ENCODE assay signal across 10 cellular contexts in the genomic region with DNA sequence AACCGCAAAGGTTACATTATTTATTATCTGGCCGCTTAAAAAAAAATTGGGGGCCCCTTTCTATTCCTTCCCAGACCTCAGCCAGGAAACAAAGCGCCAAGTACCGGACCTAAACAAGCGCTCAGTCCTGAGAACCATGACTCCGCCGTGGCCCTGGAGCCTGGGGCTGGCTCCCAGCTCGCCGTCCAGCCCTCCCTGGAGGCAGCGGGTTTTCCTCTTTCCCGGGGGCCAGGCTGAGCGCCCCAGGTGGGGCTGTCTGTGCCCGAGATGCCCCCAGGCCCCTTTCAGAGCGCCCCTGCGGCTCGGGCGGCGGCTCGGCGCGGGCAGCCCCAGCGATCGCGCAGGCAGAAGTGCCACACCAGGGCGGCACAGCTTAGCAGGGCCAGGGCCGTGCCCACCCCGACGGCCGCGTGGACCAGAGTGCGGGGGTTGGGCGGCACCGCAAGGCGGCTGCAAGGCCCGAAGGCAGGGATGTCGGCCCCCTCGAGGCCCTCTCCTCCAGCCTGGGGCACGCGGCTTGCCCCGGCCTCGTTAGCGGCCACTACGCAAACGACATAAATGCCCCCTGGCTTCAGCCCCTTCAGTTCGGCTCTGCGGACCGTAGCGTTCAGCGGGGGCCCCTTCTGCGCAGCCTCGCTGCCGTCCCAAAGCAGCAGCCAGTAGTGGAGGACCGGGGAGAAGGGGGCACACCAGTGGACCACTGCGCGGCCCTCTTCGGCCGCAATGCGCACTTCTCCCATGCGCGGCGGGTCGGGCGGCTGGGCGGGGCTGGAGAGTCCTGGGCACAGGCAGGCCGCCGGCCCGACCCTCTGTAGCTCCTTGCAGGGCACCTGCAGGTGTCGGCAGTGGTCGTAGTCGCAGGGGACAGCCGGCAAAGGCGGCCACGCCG. TPM values are rescaled to one million over a fixed set of nuclear protein-coding genes. Genes with fewer than 3 reads are reported as not detected.
A peak's percentile ranks its signal among the peaks of the same experiment; 100 is the strongest.
DNase-seq lines count a peak whose midpoint lies in the region; ATAC-seq and TF ChIP-seq lines count a peak whose summit lies in the region.
"Had no signal": no experiment of that assay in that cellular context is flagged by ENCODE, and none has a peak within 500 bp of the region (broad histone marks: within the 10 kb centered on the region; RNA-seq: fewer than 3 reads in every experiment).

No MANE protein-coding gene starts in this region.

- H3K4me3 ChIP-seq in adipocyte (ENCODE audit: low read length) (peak overlapping the region; percentile 84), stomach (peak overlapping the region; percentile 36 to 46 (median 39))

- ATAC-seq in left ventricle myocardium superior: peak; percentile 30
- no peak for ATAC-seq in GM18520 (IDR thresholded peaks at IDR 0.05; ENCODE audit: unreplicated experiment)
- no peak for ATAC-seq in HG03378 (IDR thresholded peaks at IDR 0.05; ENCODE audit: unreplicated experiment)

- no peak for TF ChIP-seq EP300 in stomach (IDR thresholded peaks at IDR 0.05)

- no peak for TF ChIP-seq CTCF in stomach (IDR thresholded peaks at IDR 0.05)

- intact Hi-C loops in left ventricle myocardium superior (cut with micrococcal nuclease): no loop called here
- intact Hi-C loops in stomach (cut with DNase I; ENCODE audit: low total_unique reads): no loop called here

- DNase-seq in adipocyte (ENCODE audit: low read depth) (no peak), left ventricle myocardium superior (peak; percentile 55), stomach (no peak), DMS79 (lab: John Stamatoyannopoulos, UW) (no peak)
- DNase-seq: activated CD4-positive, alpha-beta T cell treated with anti-CD3 and anti-CD28 coated beads, Interleukin-2, amount 50 U/mL, for 48 hours; aorta; NCI-H2029; SHP77 treated with DMSO at 0.1 percent for 48 hours had no signal

- H3K9ac ChIP-seq in adipocyte (ENCODE audit: low read length): peak overlapping the region; percentile 89

- no peak for TF ChIP-seq POLR2A in stomach (IDR thresholded peaks at IDR 0.05)

- H3K36me3 ChIP-seq in adipocyte (ENCODE audit: control insufficient read depth, insufficient read depth, low read length, severe bottlenecking) (peaks cover 29% of the 10 kb centered on the region), stomach (peaks cover 23 to 32% (median 30%) of the 10 kb centered on the region in 4 donors)

- H3K27me3 ChIP-seq in adipocyte (replicated peaks; ENCODE audit: control insufficient read depth, insufficient read depth, low read length) (no peaks in the 10 kb centered on the region), stomach (peaks cover 0 to 15% (median 10%) of the 10 kb centered on the region in 3 donors)

- H3K9me3 ChIP-seq in adipocyte (ENCODE audit: control insufficient read depth, low read length): no peaks in the 10 kb centered on the region
- H3K9me3 ChIP-seq in stomach: no peaks in the 10 kb centered on the region

- 29 to 53% (median 38%) methylated on average over 38 to 74 of the region's 74 CpGs for WGBS in stomach, 5 donors

- peaks cover 16% of the 10 kb centered on the region for H3K4me1 ChIP-seq in adipocyte (ENCODE audit: control insufficient read depth, insufficient read depth, low read length)
- peaks cover 8 to 13% (median 10%) of the 10 kb centered on the region in 4 donors for H3K4me1 ChIP-seq in stomach

- peak overlapping the region in 4 of 5 donors; percentile 57 to 78 (median 70) for H3K27ac ChIP-seq in stomach

RNA-seq across cellular contexts. Expression of a gene that starts 1.6 kb away (rescaled TPM):
- total RNA-seq in left ventricle myocardium superior: 3.4 TPM
- total RNA-seq in stomach: 10 to 100 TPM in 2 of 5 donors, 1 to 10 TPM in 3; 4.0 to 20.0 (median 8.2) TPM
- 1 to 10 TPM; 1.6 to 4.6 (median 1.8) TPM for polyA plus RNA-seq in stomach

RNA-seq across cellular contexts. Expression of a gene that starts 8.9 kb away (rescaled TPM):
- total RNA-seq in left ventricle myocardium superior (88.6 TPM), stomach (100 to 1,000 TPM in 3 of 5 donors, 10 to 100 TPM in 2; 78.6 to 236 (median 151) TPM)
- polyA plus RNA-seq in stomach: 100 to 1,000 TPM; 113 to 236 (median 194) TPM

RNA-seq across cellular contexts. Expression of a gene that starts 15.7 kb away (rescaled TPM):
- total RNA-seq in left ventricle myocardium superior: 1.7 TPM
- total RNA-seq in stomach: 10 to 100 TPM in 3 of 5 donors, 1 to 10 TPM in 1, under 1 TPM in 1; 0.45 to 56.6 (median 10.3) TPM
- 1 to 10 TPM; 4.9 to 6.8 (median 5.5) TPM for polyA plus RNA-seq in stomach

RNA-seq across cellular contexts. Expression of a gene that starts 16.3 kb away (rescaled TPM):
- total RNA-seq in left ventricle myocardium superior (7.7 TPM), stomach (10 to 100 TPM in 2 of 5 donors, 1 to 10 TPM in 3; 4.2 to 49.8 (median 8.1) TPM)
- 10 to 100 TPM; 16.2 to 30.3 (median 20.9) TPM for polyA plus RNA-seq in stomach

RNA-seq across cellular contexts. Expression of a gene that starts 19.5 kb away (rescaled TPM):
- total RNA-seq in left ventricle myocardium superior: 15.2 TPM
- 100 to 1,000 TPM in 3 of 5 donors, 10 to 100 TPM in 2; 29.9 to 144 (median 110) TPM for total RNA-seq in stomach
- 10 to 100 TPM; 63.4 to 95.9 (median 92.6) TPM for polyA plus RNA-seq in stomach
